ENCODE assay signal across 21 cellular contexts in genomic region chr2:205296959-205297358, GRCh38.
DNase-seq lines count a peak whose midpoint lies in the region; ATAC-seq, FAIRE-seq and TF ChIP-seq lines count a peak whose summit lies in the region.
"Had no signal": no experiment of that assay in that cellular context is flagged by ENCODE, and none has a peak within 500 bp of the region (broad histone marks: within the 10 kb centered on the region; RNA-seq: fewer than 3 reads in every experiment).

No MANE protein-coding gene starts in this region.

- no peak overlapping the region for H3K4ac ChIP-seq in H9 (ENCODE audit: low read depth, low read length)
- no peak overlapping the region for H3K4ac ChIP-seq in IMR-90 (ENCODE audit: low read depth, low read length)

- no TSS peak for BruUV-seq in IMR-90 (replicated peaks; lab: Mats Ljungman, UMichigan)

- no peak overlapping the region for H2BK12ac ChIP-seq in H9 (ENCODE audit: insufficient read length, low read depth, low read length)

- 52% methylated on average over 4 of the region's 4 CpGs for WGBS in A549 (ENCODE audit: missing lambda C conversion rate)
- no CpG with 5 or more reads among the region's 4 CpGs for WGBS in H9 (ENCODE audit: extremely low coverage, insufficient read length, low lambda C conversion rate)
- WGBS in IMR-90 (ENCODE audit: extremely low coverage in 2 of 2, insufficient read length in 1 of 2), 2 experiments, result no CpG with 5 or more reads among the region's 4 CpGs

- no peaks in the 10 kb centered on the region for H3K23me2 ChIP-seq in H9 (ENCODE audit: insufficient read length, low read depth, low read length, poor library complexity, severe bottlenecking)

- H4K5ac ChIP-seq in H9 (ENCODE audit: insufficient read length, low read depth, low read length) (no peak overlapping the region), IMR-90 (ENCODE audit: low read depth, low read length) (no peak overlapping the region)

- in situ Hi-C loops in IMR-90 (cut with MboI; ENCODE audit: low sequenced_read_pairs), result no loop called here

- ATAC-seq in A549 (no peak), IMR-90 (ENCODE audit: low read depth) (no peak), HG02642 (IDR thresholded peaks at IDR 0.05; ENCODE audit: poor library complexity, unreplicated experiment) (no peak)
- no peak for ATAC-seq in activated T-cell treated with anti-CD3 and anti-CD28 coated beads, Interleukin-2, amount 50 U/mL, for 72 hours (replicated peaks in 1 of 2)
- ATAC-seq: CD8-positive, alpha-beta T cell; HCT116 had no signal

- POLR2A ChIA-PET in A549 (lab: Yijun Ruan, JAX) (no interaction called here), IMR-90 (lab: Charles Lee; ENCODE audit: unreplicated experiment) (no interaction called here)

- H3K36me3 ChIP-seq in IMR-90 (ENCODE audit: control insufficient read depth, insufficient read depth, low read length) (0 out of 2 replicates have a peak, but pooled peaks cover 1% of the 10 kb centered on the region), iPS-20b (ENCODE audit: insufficient read depth, low read depth, low read length) (no peaks in the 10 kb centered on the region)
- H3K36me3 ChIP-seq: BLaER1 had no signal

- H3K14ac ChIP-seq in H9 (ENCODE audit: insufficient read depth, low read length) (no peak overlapping the region), IMR-90 (replicated peaks; ENCODE audit: low read depth, low read length) (no peak overlapping the region)

- peaks cover 24 to 29% of the 10 kb centered on the region in 2 experiments for H3K4me1 Mint-ChIP-seq in H9
- H3K4me1 Mint-ChIP-seq in activated T-cell treated with anti-CD3 and anti-CD28 coated beads, Interleukin-2, amount 50 U/mL, for 72 hours (ENCODE audit: low read depth), result no peaks in the 10 kb centered on the region
- H3K4me1 Mint-ChIP-seq: B cell; CD4-positive, CD25-positive, alpha-beta regulatory T cell had no signal

- dilution Hi-C loops in IMR-90 (cut with HindIII; ENCODE audit: low sequenced_read_pairs, unreplicated experiment), result no loop called here

- H3K79me1 ChIP-seq in H9 (ENCODE audit: insufficient read depth, low read depth, low read length, poor library complexity, severe bottlenecking) (no peaks in the 10 kb centered on the region), IMR-90 (ENCODE audit: low read depth in 1 of 2, low read length in 2 of 2) (no peaks in the 10 kb centered on the region)

- no peak overlapping the region for H3K4me3 ChIP-seq in A549
- no peak overlapping the region for H3K4me3 ChIP-seq in IMR-90 (ENCODE audit: insufficient read depth, low read depth, low read length)
- no peak overlapping the region for H3K4me3 ChIP-seq in iPS-20b (ENCODE audit: low read length)
- H3K4me3 ChIP-seq: BLaER1, GM23248 had no signal

- H3K79me2 ChIP-seq in H9 (ENCODE audit: insufficient read depth, low read length), result no peaks in the 10 kb centered on the region

- H4K20me1 ChIP-seq in H9 (ENCODE audit: control insufficient read depth, insufficient read depth, insufficient read length) (no peaks in the 10 kb centered on the region), IMR-90 (ENCODE audit: insufficient read depth, low read length) (no peaks in the 10 kb centered on the region)
- H4K20me1 ChIP-seq: BLaER1 had no signal

- H3K9me3 Mint-ChIP-seq in H9, result peaks cover 3 to 6% of the 10 kb centered on the region in 2 experiments; a peak in 2 of 5 replicates
- H3K9me3 Mint-ChIP-seq in activated T-cell treated with anti-CD3 and anti-CD28 coated beads, Interleukin-2, amount 50 U/mL, for 72 hours, result peaks cover 0 to 2% of the 10 kb centered on the region in 2 donors
- H3K9me3 Mint-ChIP-seq: CD4-positive, CD25-positive, alpha-beta regulatory T cell; CD8-positive, alpha-beta T cell had no signal

- CTCF ChIA-PET in A549 (lab: Yijun Ruan, JAX) (no interaction called here), IMR-90 (lab: Yijun Ruan, JAX) (interaction anchor here (0.6 to 0.7 kb wide), 2 partner anchors 230 to 412 kb away, joined by 3 to 7 read pairs; no protein-coding TSS in a partner anchor)

- no peak for TF ChIP-seq RAD21 in A549 (conservative IDR thresholded peaks at IDR 0.05 in 1 of 2, IDR thresholded peaks at IDR 0.05 in 1 of 2)
- TF ChIP-seq RAD21 in IMR-90 (IDR thresholded peaks at IDR 0.05; ENCODE audit: low read length), result no peak

- H3K9me1 ChIP-seq in IMR-90 (ENCODE audit: insufficient read depth, low read length), result no peaks in the 10 kb centered on the region; the same call in 1 of the 2 replicates

- H3K27me3 ChIP-seq in H9 (ENCODE audit: insufficient read depth, low read length) (no peaks in the 10 kb centered on the region), IMR-90 (ENCODE audit: control insufficient read depth, insufficient read depth, low read length) (no peaks in the 10 kb centered on the region), iPS-20b (ENCODE audit: insufficient read depth, low read length) (no peaks in the 10 kb centered on the region)
- H3K27me3 ChIP-seq: BLaER1 had no signal

- intact Hi-C loops in IMR-90 (cut with micrococcal nuclease), result no loop called here

- H3K56ac ChIP-seq in H9 (ENCODE audit: insufficient read length, low read depth, low read length) (no peak overlapping the region), IMR-90 (ENCODE audit: extremely low read depth, insufficient read depth, low read length) (no peak overlapping the region)

- H4K8ac ChIP-seq in H9 (replicated peaks; ENCODE audit: insufficient read length, low read depth, low read length) (no peak overlapping the region), IMR-90 (ENCODE audit: low read depth in 2 of 2, low read length in 2 of 2) (no peak overlapping the region)

- DNase-seq in A549 (ENCODE audit: low read depth in 1 of 2, low spot score in 1 of 2), result no peak
- DNase-seq in H9, result no peak
- no peak for DNase-seq in IMR-90
- DNase-seq in activated T-cell treated with anti-CD3 and anti-CD28 coated beads, Interleukin-2, amount 50 U/mL, for 72 hours, result no peak
- DNase-seq in HCEC 1CT, result no peak
- DNase-seq: 8988T; Caco-2; CD4-positive, CD25-positive, alpha-beta regulatory T cell; CD8-positive, alpha-beta T cell; DMS153; DND-41; GM23248 had no signal

- FAIRE-seq in A549 (lab: Jason Lieb, UNC), result no peak
- FAIRE-seq: G401.6, GM12892, H54 had no signal

- H3K4me2 ChIP-seq in A549 (no peak overlapping the region), H9 (ENCODE audit: insufficient read depth, insufficient read length, low read length) (no peak overlapping the region), IMR-90 (ENCODE audit: low read depth, low read length) (no peak overlapping the region)
- H3K4me2 ChIP-seq: BLaER1 had no signal

- no peak overlapping the region for H2AK9ac ChIP-seq in IMR-90 (replicated peaks; ENCODE audit: low read depth, low read length, poor library complexity)

- H3K9ac ChIP-seq in H9 (ENCODE audit: extremely low read depth, insufficient read length, low read length) (no peak overlapping the region), IMR-90 (ENCODE audit: low read depth, low read length) (no peak overlapping the region), iPS-20b (ENCODE audit: low read depth, low read length) (0 out of 2 replicates have a peak overlapping the region, but pooled peaks have one; percentile 23)
- H3K9ac ChIP-seq: BLaER1, GM23248 had no signal

- no peak overlapping the region for H3K4me3 Mint-ChIP-seq in H9
- H3K4me3 Mint-ChIP-seq in activated T-cell treated with anti-CD3 and anti-CD28 coated beads, Interleukin-2, amount 50 U/mL, for 72 hours, result no peak overlapping the region
- H3K4me3 Mint-ChIP-seq: B cell; CD4-positive, CD25-positive, alpha-beta regulatory T cell; CD8-positive, alpha-beta T cell had no signal

- TF ChIP-seq CTCF in A549 (IDR thresholded peaks at IDR 0.05) (no peak), H9 (conservative IDR thresholded peaks at IDR 0.05) (no peak), IMR-90 (conservative IDR thresholded peaks at IDR 0.05; ENCODE audit: low read depth, low read length) (no peak)

- H3K36me3 Mint-ChIP-seq in H9 (ENCODE audit: insufficient read depth in 1 of 3, low read depth in 3 of 3), result peaks cover 0 to 9% (median 3%) of the 10 kb centered on the region in 3 experiments; a peak in 3 of 7 replicates
- no peaks in the 10 kb centered on the region for H3K36me3 Mint-ChIP-seq in activated T-cell treated with anti-CD3 and anti-CD28 coated beads, Interleukin-2, amount 50 U/mL, for 72 hours (ENCODE audit: insufficient read depth in 2 of 2)
- H3K36me3 Mint-ChIP-seq: CD4-positive, CD25-positive, alpha-beta regulatory T cell; CD8-positive, alpha-beta T cell had no signal

- no peaks in the 10 kb centered on the region for H3K27me3 Mint-ChIP-seq in H9 (ENCODE audit: low read depth)
- no peaks in the 10 kb centered on the region for H3K27me3 Mint-ChIP-seq in activated T-cell treated with anti-CD3 and anti-CD28 coated beads, Interleukin-2, amount 50 U/mL, for 72 hours (ENCODE audit: low read depth)
- H3K27me3 Mint-ChIP-seq: B cell; CD4-positive, CD25-positive, alpha-beta regulatory T cell had no signal

- H3K23ac ChIP-seq in H9 (ENCODE audit: insufficient read length, low read depth, low read length) (no peak overlapping the region), IMR-90 (ENCODE audit: low read depth, low read length) (no peak overlapping the region)

- H2BK15ac ChIP-seq in H9 (ENCODE audit: low read depth, low read length) (no peak overlapping the region), IMR-90 (ENCODE audit: low read depth, low read length) (no peak overlapping the region)

- H2AFZ ChIP-seq in H9 (ENCODE audit: low read length) (no peak overlapping the region), IMR-90 (replicated peaks; ENCODE audit: low read length, poor library complexity) (no peak overlapping the region)
- H2AFZ ChIP-seq: GM23248 had no signal

- no peak overlapping the region for H3K27ac ChIP-seq in A549
- no peak overlapping the region for H3K27ac ChIP-seq in H9 (ENCODE audit: insufficient read length, low read depth, low read length)
- no peak overlapping the region for H3K27ac ChIP-seq in IMR-90 (ENCODE audit: insufficient read depth, low read length)
- no peak overlapping the region for H3K27ac ChIP-seq in iPS-20b (ENCODE audit: low read length)
- H3K27ac ChIP-seq: BLaER1, C4-2B, GM23248 had no signal

- H3K4me1 ChIP-seq in A549 (no peaks in the 10 kb centered on the region), H9 (ENCODE audit: insufficient read depth, low read length) (no peaks in the 10 kb centered on the region; the same call in 1 of the 2 replicates), IMR-90 (ENCODE audit: control insufficient read depth, insufficient read depth, low read length) (no peaks in the 10 kb centered on the region), iPS-20b (ENCODE audit: insufficient read depth, low read length) (peaks cover 21% of the 10 kb centered on the region)
- H3K4me1 ChIP-seq: BLaER1, Caco-2 had no signal

- H2BK5ac ChIP-seq in H9 (ENCODE audit: insufficient read length, low read length), result no peak overlapping the region
- no peak overlapping the region for H2BK5ac ChIP-seq in IMR-90 (ENCODE audit: low read depth, low read length, poor library complexity, severe bottlenecking)

- no peak overlapping the region for H4K91ac ChIP-seq in H9 (ENCODE audit: insufficient read length, low read depth, low read length)
- no peak overlapping the region for H4K91ac ChIP-seq in IMR-90 (ENCODE audit: insufficient read depth, low read depth, low read length)

- no peak overlapping the region for H3K18ac ChIP-seq in H9 (ENCODE audit: insufficient read length, low read depth, low read length)
- H3K18ac ChIP-seq in IMR-90 (ENCODE audit: low read depth, low read length), result no peak overlapping the region; the same call in 1 of the 2 replicates

- H3K9me3 ChIP-seq in A549 (no peaks in the 10 kb centered on the region), H9 (ENCODE audit: control insufficient read depth, low read depth, low read length) (no peaks in the 10 kb centered on the region), IMR-90 (ENCODE audit: control insufficient read depth, insufficient read depth, low read length) (no peaks in the 10 kb centered on the region), iPS-20b (ENCODE audit: insufficient read depth, low read depth, low read length) (no peaks in the 10 kb centered on the region)
- H3K9me3 ChIP-seq: BLaER1, Caco-2 had no signal

- H2BK20ac ChIP-seq in H9 (ENCODE audit: low read depth, low read length, poor library complexity, severe bottlenecking), result no peak overlapping the region
- no peak overlapping the region for H2BK20ac ChIP-seq in IMR-90 (ENCODE audit: low read depth, low read length)

- H3T11ph ChIP-seq in H9 (ENCODE audit: low read length), result peak overlapping the region; percentile 29

- H2BK120ac ChIP-seq in H9 (ENCODE audit: low read depth, low read length, poor library complexity, severe bottlenecking), result no peak overlapping the region
- no peak overlapping the region for H2BK120ac ChIP-seq in IMR-90 (ENCODE audit: low read depth, low read length)

- H3K27ac Mint-ChIP-seq in H9, result peak overlapping the region in 1 of 3 experiments; percentile 78; a peak in 1 of 7 replicates
- no peak overlapping the region for H3K27ac Mint-ChIP-seq in activated T-cell treated with anti-CD3 and anti-CD28 coated beads, Interleukin-2, amount 50 U/mL, for 72 hours
- H3K27ac Mint-ChIP-seq: B cell; CD4-positive, CD25-positive, alpha-beta regulatory T cell; CD8-positive, alpha-beta T cell had no signal

- TF ChIP-seq EP300 in A549 (IDR thresholded peaks at IDR 0.05), result no peak

- H2AK5ac ChIP-seq in H9 (ENCODE audit: insufficient read length, low read length), result no peak overlapping the region
- no peak overlapping the region for H2AK5ac ChIP-seq in IMR-90 (ENCODE audit: low read depth, low read length)

- TF ChIP-seq POLR2A in A549 (IDR thresholded peaks at IDR 0.05; ENCODE audit: low read length) (no peak), IMR-90 (IDR thresholded peaks at IDR 0.05; ENCODE audit: low read depth, low read length) (no peak)
